In genomic region chr11:110778351-110778750, GRCh38 we compare ENCODE assay signal across 9 cellular contexts.
DNase-seq lines count a peak whose midpoint lies in the region; ATAC-seq and TF ChIP-seq lines count a peak whose summit lies in the region.
"Had no signal": no experiment of that assay in that cellular context is flagged by ENCODE, and none has a peak within 500 bp of the region (broad histone marks: within the 10 kb centered on the region; RNA-seq: fewer than 3 reads in every experiment).

No MANE protein-coding gene starts in this region.

- TF ChIP-seq POLR2A in testis (IDR thresholded peaks at IDR 0.05): no peak

- no peak for TF ChIP-seq CTCF in testis (IDR thresholded peaks at IDR 0.05)

- no peaks in the 10 kb centered on the region for H3K4me1 ChIP-seq in testis

- ATAC-seq in HG03432 (IDR thresholded peaks at IDR 0.05; ENCODE audit: unreplicated experiment): peak; percentile 60
- peak; percentile 32 for ATAC-seq in esophagus mucosa
- ATAC-seq in HG03521 (IDR thresholded peaks at IDR 0.05; ENCODE audit: unreplicated experiment): no peak

- no peaks in the 10 kb centered on the region for H3K27me3 ChIP-seq in testis

- H3K4me3 ChIP-seq in testis: no peak overlapping the region

- peak overlapping the region; percentile 4 to 78 for H3K27ac ChIP-seq in testis

- intact Hi-C loops in testis (cut with DNase I; ENCODE audit: low total_unique reads): no loop called here

- H3K9me3 ChIP-seq in testis: no peaks in the 10 kb centered on the region

- H3K36me3 ChIP-seq in testis (ENCODE audit: low read depth, missing control alignments): no peaks in the 10 kb centered on the region

- WGBS in testis, 2 donors: 45 to 46% methylated on average over 1 of the region's 1 CpG

- DNase-seq in GM19238 (ENCODE audit: insufficient read length, low spot score): peak; percentile 5
- no peak for DNase-seq in testis
- DNase-seq in NCI-H2196 treated with DMSO at 0.1 percent for 48 hours (lab: John Stamatoyannopoulos, UW; ENCODE audit: unreplicated experiment): no peak
- DNase-seq in cerebellar nuclear complex (lab: John Stamatoyannopoulos, UW): no peak
- no peak for DNase-seq in activated CD4-positive, alpha-beta T cell treated with anti-CD3 and anti-CD28 coated beads, Interleukin-2, amount 50 U/mL, for 4 hours
- DNase-seq: T-helper 9 cell had no signal
